In genomic region chr20:38748863-38749153, GRCh38 we compare ENCODE assay signal across 9 cellular contexts. TPM values are rescaled to one million over a fixed set of nuclear protein-coding genes. Genes with fewer than 3 reads are reported as not detected.
A peak's percentile ranks its signal among the peaks of the same experiment; 100 is the strongest.
DNase-seq lines count a peak whose midpoint lies in the region; ATAC-seq, FAIRE-seq and TF ChIP-seq lines count a peak whose summit lies in the region.
"Had no signal": no experiment of that assay in that cellular context is flagged by ENCODE, and none has a peak within 500 bp of the region (broad histone marks: within the 10 kb centered on the region; RNA-seq: fewer than 3 reads in every experiment).

No MANE protein-coding gene starts in this region.

- peak; percentile 37 for FAIRE-seq in GM19239 (lab: Jason Lieb, UNC)

- H3K36me3 Mint-ChIP-seq in chondrocyte (ENCODE audit: low read depth), result peaks cover 2% of the 10 kb centered on the region

- H3K9me3 Mint-ChIP-seq in chondrocyte (ENCODE audit: low read depth), result no peaks in the 10 kb centered on the region

- no peak for DNase-seq in GM19239 (ENCODE audit: insufficient read length, low spot score)
- DNase-seq in chondrocyte (ENCODE audit: low spot score), result no peak
- DNase-seq in mucosa of gallbladder (ENCODE audit: low spot score), result peak; percentile 23
- DNase-seq in superior temporal gyrus (ENCODE audit: extremely low spot score), result peak; percentile 45
- no peak for DNase-seq in inferior parietal cortex (ENCODE audit: extremely low spot score)
- no peak for DNase-seq in NCI-H1417 treated with DMSO at 0.1 percent for 48 hours (lab: John Stamatoyannopoulos, UW)

- no peak overlapping the region for H3K27ac Mint-ChIP-seq in chondrocyte (ENCODE audit: unreplicated experiment)

- peak; percentile 22 for ATAC-seq in HG03066 (IDR thresholded peaks at IDR 0.05; ENCODE audit: low read depth, unreplicated experiment)
- peak; percentile 18 for ATAC-seq in SK-N-SH treated with all-trans-retinoic acid at 6 μM for 48 hours

- no peaks in the 10 kb centered on the region for H3K27me3 Mint-ChIP-seq in chondrocyte (ENCODE audit: low read depth)

- peak overlapping the region; percentile 82 for H3K4me3 Mint-ChIP-seq in chondrocyte (ENCODE audit: unreplicated experiment)

- TF ChIP-seq CTCF in chondrocyte (IDR thresholded peaks at IDR 0.05), result no peak

- peaks cover 19% of the 10 kb centered on the region for H3K4me1 Mint-ChIP-seq in chondrocyte (ENCODE audit: low read depth)

TF ChIP-seq in SK-N-SH treated with all-trans-retinoic acid at 6 μM for 48 hours, 23 proteins besides CTCF, POLR2A, EP300 and RAD21:
- TF ChIP-seq POU6F1 (CRISPR knock-in tag; IDR thresholded peaks at IDR 0.05; ENCODE audit: borderline replicate concordance, low read depth) (no peak), CREB5 (CRISPR knock-in tag; IDR thresholded peaks at IDR 0.05; ENCODE audit: low read depth) (no peak), ESRRG (CRISPR knock-in tag; IDR thresholded peaks at IDR 0.05) (no peak), ZNF565 (CRISPR knock-in tag; conservative IDR thresholded peaks at IDR 0.05; ENCODE audit: low read depth) (no peak), ZC3H10 (CRISPR knock-in tag; IDR thresholded peaks at IDR 0.05) (no peak), PPARA (CRISPR knock-in tag; IDR thresholded peaks at IDR 0.05; ENCODE audit: borderline replicate concordance) (no peak), ZNF70 (CRISPR knock-in tag; IDR thresholded peaks at IDR 0.05) (no peak), ZFP3 (CRISPR knock-in tag; IDR thresholded peaks at IDR 0.05) (no peak)
- TF ChIP-seq, protein P1, sequence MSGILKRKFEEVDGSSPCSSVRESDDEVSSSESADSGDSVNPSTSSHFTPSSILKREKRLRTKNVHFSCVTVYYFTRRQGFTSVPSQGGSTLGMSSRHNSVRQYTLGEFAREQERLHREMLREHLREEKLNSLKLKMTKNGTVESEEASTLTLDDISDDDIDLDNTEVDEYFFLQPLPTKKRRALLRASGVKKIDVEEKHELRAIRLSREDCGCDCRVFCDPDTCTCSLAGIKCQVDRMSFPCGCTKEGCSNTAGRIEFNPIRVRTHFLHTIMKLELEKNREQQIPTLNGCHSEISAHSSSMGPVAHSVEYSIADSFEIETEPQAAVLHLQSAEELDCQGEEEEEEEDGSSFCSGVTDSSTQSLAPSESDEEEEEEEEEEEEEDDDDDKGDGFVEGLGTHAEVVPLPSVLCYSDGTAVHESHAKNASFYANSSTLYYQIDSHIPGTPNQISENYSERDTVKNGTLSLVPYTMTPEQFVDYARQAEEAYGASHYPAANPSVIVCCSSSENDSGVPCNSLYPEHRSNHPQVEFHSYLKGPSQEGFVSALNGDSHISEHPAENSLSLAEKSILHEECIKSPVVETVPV (CRISPR knock-in tag; IDR thresholded peaks at IDR 0.05), result no peak
- TF ChIP-seq, protein P2, sequence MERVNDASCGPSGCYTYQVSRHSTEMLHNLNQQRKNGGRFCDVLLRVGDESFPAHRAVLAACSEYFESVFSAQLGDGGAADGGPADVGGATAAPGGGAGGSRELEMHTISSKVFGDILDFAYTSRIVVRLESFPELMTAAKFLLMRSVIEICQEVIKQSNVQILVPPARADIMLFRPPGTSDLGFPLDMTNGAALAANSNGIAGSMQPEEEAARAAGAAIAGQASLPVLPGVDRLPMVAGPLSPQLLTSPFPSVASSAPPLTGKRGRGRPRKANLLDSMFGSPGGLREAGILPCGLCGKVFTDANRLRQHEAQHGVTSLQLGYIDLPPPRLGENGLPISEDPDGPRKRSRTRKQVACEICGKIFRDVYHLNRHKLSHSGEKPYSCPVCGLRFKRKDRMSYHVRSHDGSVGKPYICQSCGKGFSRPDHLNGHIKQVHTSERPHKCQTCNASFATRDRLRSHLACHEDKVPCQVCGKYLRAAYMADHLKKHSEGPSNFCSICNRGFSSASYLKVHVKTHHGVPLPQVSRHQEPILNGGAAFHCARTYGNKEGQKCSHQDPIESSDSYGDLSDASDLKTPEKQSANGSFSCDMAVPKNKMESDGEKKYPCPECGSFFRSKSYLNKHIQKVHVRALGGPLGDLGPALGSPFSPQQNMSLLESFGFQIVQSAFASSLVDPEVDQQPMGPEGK (CRISPR knock-in tag; IDR thresholded peaks at IDR 0.05; ENCODE audit: borderline replicate concordance), result no peak

RNA-seq across cellular contexts. Expression of gene ACTR5, which starts 0.5 kb away (rescaled TPM):
- total RNA-seq in chondrocyte (4.1 to 5.2 TPM (median 4.9 TPM) in 3 replicates), mucosa of gallbladder (6.7 TPM)

RNA-seq across cellular contexts. Expression of gene SLC32A1, which starts 24.5 kb away (rescaled TPM):
- total RNA-seq in chondrocyte (not detected in 3 replicates), mucosa of gallbladder (not detected)
- total RNA-seq: activated CD8-positive, alpha-beta memory T cell treated with anti-CD3 and anti-CD28 coated beads for 36 hours had no signal

RNA-seq across cellular contexts. Expression of gene PPP1R16B, which starts 56.7 kb away (rescaled TPM):
- total RNA-seq in chondrocyte (not detected in 3 replicates), mucosa of gallbladder (4.1 TPM)

Comparison
In these comparisons a context has a peak if more than half of its experiments do, and no peak if none do; other contexts are left out.
1. DNase-seq: peak in mucosa of gallbladder (single experiment) and superior temporal gyrus (single experiment); none in GM19239 (single experiment), chondrocyte (single experiment), inferior parietal cortex (single experiment) and NCI-H1417 treated with DMSO at 0.1 percent for 48 hours (single experiment).